Comparison of ENCODE assay signal across 8 cellular contexts in genomic region chr1:112466078-112466660, GRCh38. TPM values are rescaled to one million over a fixed set of nuclear protein-coding genes. Genes with fewer than 3 reads are reported as not detected.
A peak's percentile ranks its signal among the peaks of the same experiment; 100 is the strongest.
DNase-seq lines count a peak whose midpoint lies in the region; ATAC-seq, FAIRE-seq and TF ChIP-seq lines count a peak whose summit lies in the region.

No MANE protein-coding gene starts in this region.

- CTCF ChIA-PET in Calu3 (lab: Charles Lee): interaction anchor here (0.6 to 1.3 kb wide), 2 partner anchors 32 to 75 kb away, joined by 3 to 5 read pairs; no protein-coding TSS in a partner anchor

- H3K36me3 Mint-ChIP-seq in Calu3 (ENCODE audit: insufficient read depth, unreplicated experiment): peaks cover 33% of the 10 kb centered on the region

- H3K4me3 ChIP-seq in NT2/D1 (ENCODE audit: insufficient read length, low read depth): no peak overlapping the region

- peaks cover 36% of the 10 kb centered on the region for H3K4me1 Mint-ChIP-seq in Calu3 (ENCODE audit: low read depth, unreplicated experiment)

- no TSS peak for BruUV-seq in Calu3 (replicated peaks; lab: Mats Ljungman, UMichigan)

- FAIRE-seq in endometrium (lab: Jason Lieb, UNC): peak; percentile 21

- TF ChIP-seq CTCF in Calu3 (IDR thresholded peaks at IDR 0.05; ENCODE audit: unreplicated experiment): peak; percentile 61

- intact Hi-C loops in Calu3 (cut with micrococcal nuclease; ENCODE audit: unreplicated experiment): loop anchor here (1.0 kb wide), 1 partner anchor 75 kb away; no protein-coding TSS in a partner anchor

- H3K27me3 ChIP-seq in NT2/D1 (ENCODE audit: insufficient read depth, insufficient read length): peaks cover 14% of the 10 kb centered on the region

- peak; percentile 93 for ATAC-seq in GM21390 (IDR thresholded peaks at IDR 0.05; ENCODE audit: unreplicated experiment)

- no peaks in the 10 kb centered on the region for H3K27me3 Mint-ChIP-seq in Calu3 (ENCODE audit: unreplicated experiment)

- peak overlapping the region; percentile 60 for H3K4me3 Mint-ChIP-seq in Calu3 (ENCODE audit: low read depth, unreplicated experiment)

- peak overlapping the region; percentile 88 for H3K27ac Mint-ChIP-seq in Calu3 (ENCODE audit: unreplicated experiment)

- peaks cover 10% of the 10 kb centered on the region for H3K36me3 ChIP-seq in NT2/D1 (ENCODE audit: insufficient read depth, insufficient read length, low read length)

- no peaks in the 10 kb centered on the region for H3K9me3 Mint-ChIP-seq in Calu3 (ENCODE audit: low read depth, unreplicated experiment)

- DNase-seq in Calu3 (peak; percentile 90), HUDEP-2 (lab: John Stamatoyannopoulos, UW; ENCODE audit: unreplicated experiment in 76 of 76) (peak in 75 of 76 experiments; percentile 9 to 93 (median 78)), NT2/D1 (ENCODE audit: low read depth, low spot score) (peak; percentile 94), midbrain (lab: John Stamatoyannopoulos, UW) (peak; percentile 94)
- peak; percentile 71 for DNase-seq in activated CD8-positive, alpha-beta memory T cell treated with anti-CD3 and anti-CD28 coated beads, Interleukin-2, amount 50 U/mL, for 24 hours (ENCODE audit: extremely low read depth)
- peak; percentile 74 to 76 for DNase-seq in stimulated activated CD8-positive, alpha-beta memory T cell treated with anti-CD3 and anti-CD28 coated beads, Interleukin-15, amount 100 ng/mL, for 48 hours (ENCODE audit: low read depth in 2 of 2)

- H3K9me3 ChIP-seq in NT2/D1 (ENCODE audit: insufficient read depth, low read length): no peaks in the 10 kb centered on the region

- peak overlapping the region; percentile 39 for H3K9ac ChIP-seq in NT2/D1 (ENCODE audit: insufficient read length, low read depth)

- H3K4me1 ChIP-seq in NT2/D1 (ENCODE audit: insufficient read depth, insufficient read length): no peaks in the 10 kb centered on the region

RNA-seq across cellular contexts. Expression of gene WNT2B, which starts 42.6 kb away (rescaled TPM):
- 5.8 and 6.7 TPM in 2 replicates for total RNA-seq in Calu3 (2022)
